ENCODE assay signal across 1 cellular context in genomic region chr11:129252621-129253020, GRCh38.
TF ChIP-seq lines count a peak whose summit lies in the region.

No MANE protein-coding gene starts in this region.

TF ChIP-seq in neural cell, 6 proteins besides CTCF, POLR2A, EP300 and RAD21 (continued from another document):
- no peak for TF ChIP-seq EZH2 (IDR thresholded peaks at IDR 0.05; ENCODE audit: borderline replicate concordance, insufficient read depth, low read length, poor library complexity, severe bottlenecking)
- TF ChIP-seq SMC3 (conservative IDR thresholded peaks at IDR 0.05; ENCODE audit: poor library complexity) = no peak
- TF ChIP-seq, protein P1, sequence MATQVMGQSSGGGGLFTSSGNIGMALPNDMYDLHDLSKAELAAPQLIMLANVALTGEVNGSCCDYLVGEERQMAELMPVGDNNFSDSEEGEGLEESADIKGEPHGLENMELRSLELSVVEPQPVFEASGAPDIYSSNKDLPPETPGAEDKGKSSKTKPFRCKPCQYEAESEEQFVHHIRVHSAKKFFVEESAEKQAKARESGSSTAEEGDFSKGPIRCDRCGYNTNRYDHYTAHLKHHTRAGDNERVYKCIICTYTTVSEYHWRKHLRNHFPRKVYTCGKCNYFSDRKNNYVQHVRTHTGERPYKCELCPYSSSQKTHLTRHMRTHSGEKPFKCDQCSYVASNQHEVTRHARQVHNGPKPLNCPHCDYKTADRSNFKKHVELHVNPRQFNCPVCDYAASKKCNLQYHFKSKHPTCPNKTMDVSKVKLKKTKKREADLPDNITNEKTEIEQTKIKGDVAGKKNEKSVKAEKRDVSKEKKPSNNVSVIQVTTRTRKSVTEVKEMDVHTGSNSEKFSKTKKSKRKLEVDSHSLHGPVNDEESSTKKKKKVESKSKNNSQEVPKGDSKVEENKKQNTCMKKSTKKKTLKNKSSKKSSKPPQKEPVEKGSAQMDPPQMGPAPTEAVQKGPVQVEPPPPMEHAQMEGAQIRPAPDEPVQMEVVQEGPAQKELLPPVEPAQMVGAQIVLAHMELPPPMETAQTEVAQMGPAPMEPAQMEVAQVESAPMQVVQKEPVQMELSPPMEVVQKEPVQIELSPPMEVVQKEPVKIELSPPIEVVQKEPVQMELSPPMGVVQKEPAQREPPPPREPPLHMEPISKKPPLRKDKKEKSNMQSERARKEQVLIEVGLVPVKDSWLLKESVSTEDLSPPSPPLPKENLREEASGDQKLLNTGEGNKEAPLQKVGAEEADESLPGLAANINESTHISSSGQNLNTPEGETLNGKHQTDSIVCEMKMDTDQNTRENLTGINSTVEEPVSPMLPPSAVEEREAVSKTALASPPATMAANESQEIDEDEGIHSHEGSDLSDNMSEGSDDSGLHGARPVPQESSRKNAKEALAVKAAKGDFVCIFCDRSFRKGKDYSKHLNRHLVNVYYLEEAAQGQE (IDR thresholded peaks at IDR 0.05; ENCODE audit: borderline replicate concordance) = no peak
TF ChIP-seq in neural cell: peak in this region for 0.
